22 cellular contexts compared by ENCODE assay signal in genomic region chr5:125558466-125558865, GRCh38.
DNase-seq lines count a peak whose midpoint lies in the region; ATAC-seq and TF ChIP-seq lines count a peak whose summit lies in the region.
"Had no signal": no experiment of that assay in that cellular context is flagged by ENCODE, and none has a peak within 500 bp of the region (broad histone marks: within the 10 kb centered on the region; RNA-seq: fewer than 3 reads in every experiment).

No MANE protein-coding gene starts in this region.

- no peaks in the 10 kb centered on the region for H3K36me3 ChIP-seq in RWPE2 (ENCODE audit: low read depth)
- H3K36me3 ChIP-seq: SJCRH30 had no signal

- no peak for TF ChIP-seq CTCF in RWPE2 (IDR thresholded peaks at IDR 0.05; ENCODE audit: poor library complexity, severe bottlenecking)
- no peak for TF ChIP-seq CTCF in epithelial cell of esophagus (IDR thresholded peaks at IDR 0.05; ENCODE audit: insufficient read depth, low read depth, low read length, missing control alignments)
- no peak for TF ChIP-seq CTCF in GM13976 (IDR thresholded peaks at IDR 0.05; ENCODE audit: borderline replicate concordance, control extremely low read depth, extremely low read depth, insufficient read depth, missing control alignments)

- in situ Hi-C loops in GM13976 (cut with MboI; ENCODE audit: low sequenced_read_pairs, unreplicated experiment) = no loop called here

- H3K4me1 ChIP-seq in RWPE2 (ENCODE audit: insufficient read depth, poor library complexity, severe bottlenecking) = peaks cover 26% of the 10 kb centered on the region
- H3K4me1 ChIP-seq: SJCRH30 had no signal

- ATAC-seq in RWPE2 (ENCODE audit: low read depth) = no peak
- no peak for ATAC-seq in GM19455 (IDR thresholded peaks at IDR 0.05; ENCODE audit: unreplicated experiment)
- ATAC-seq: K562 had no signal

- DNase-seq in DMS53 (lab: John Stamatoyannopoulos, UW) (peak; percentile 17), DMS53 treated with DMSO at 0.1 percent for 48 hours (lab: John Stamatoyannopoulos, UW; ENCODE audit: unreplicated experiment) (no peak), RWPE2 (ENCODE audit: low spot score) (no peak), epithelial cell of esophagus (ENCODE audit: low read depth) (peak; percentile 38), myocyte (ENCODE audit: low read depth) (peak; percentile 47), GM13976 (ENCODE audit: low spot score) (no peak), amniotic stem cell (lab: John Stamatoyannopoulos, UW) (no peak)
- DNase-seq: Caco-2; CD4-positive, CD25-positive, alpha-beta regulatory T cell; DMS153; HCEC 1CT; NCI-H1092; NCI-H1694; NCI-H2107; NCI-H345; NK-92 treated with Interleukin-12 subunit alpha and Interleukin-12 subunit beta, amount 100 ng/mL, for 24 hours; RPMI8226 had no signal

- H3K27ac ChIP-seq in RWPE2 (ENCODE audit: poor library complexity, severe bottlenecking) = peak overlapping the region; percentile 72
- H3K27ac ChIP-seq: 22Rv1, HL-60, SJCRH30 had no signal

- H3K9me3 ChIP-seq in RWPE2 (ENCODE audit: severe bottlenecking) = no peaks in the 10 kb centered on the region
- H3K9me3 ChIP-seq: Caco-2, SJCRH30 had no signal

- H3K27me3 ChIP-seq in RWPE2 (ENCODE audit: insufficient read depth, poor library complexity, severe bottlenecking) = no peaks in the 10 kb centered on the region
- H3K27me3 ChIP-seq: SJCRH30 had no signal

- H3K4me3 ChIP-seq in RWPE2 (ENCODE audit: severe bottlenecking) (no peak overlapping the region), epithelial cell of esophagus (ENCODE audit: low read length) (no peak overlapping the region)
- H3K4me3 ChIP-seq: K562, SJCRH30 had no signal

Comparison
In these comparisons a context has a peak if more than half of its experiments do, and no peak if none do; other contexts are left out.
1. DNase-seq: peak in DMS53 (single experiment), epithelial cell of esophagus (single experiment) and myocyte (single experiment); none in DMS53 treated with DMSO at 0.1 percent for 48 hours (single experiment), RWPE2 (single experiment), GM13976 (single experiment) and amniotic stem cell (single experiment).